ENCODE assay signal across 1 cellular context in genomic region chr2:136217990-136218389, GRCh38.
TF ChIP-seq lines count a peak whose summit lies in the region.

No MANE protein-coding gene starts in this region.

TF ChIP-seq in GM12878, 131 proteins besides CTCF, POLR2A, EP300 and RAD21 (continued from another document and continues in another):
- no peak for TF ChIP-seq BRCA1 (IDR thresholded peaks at IDR 0.05; ENCODE audit: low read depth, low read length)
- TF ChIP-seq ZBTB33 (IDR thresholded peaks at IDR 0.05) = no peak
- TF ChIP-seq ZNF384 (IDR thresholded peaks at IDR 0.05; ENCODE audit: borderline replicate concordance, low read depth, low read length) = no peak
- TF ChIP-seq STAT3 (IDR thresholded peaks at IDR 0.05; ENCODE audit: low read depth, low read length) = no peak
- no peak for TF ChIP-seq USF2 (IDR thresholded peaks at IDR 0.05; ENCODE audit: borderline replicate concordance, low read depth, low read length)
- TF ChIP-seq RBBP5 (conservative IDR thresholded peaks at IDR 0.05) = no peak
- no peak for TF ChIP-seq KDM1A (IDR thresholded peaks at IDR 0.05; ENCODE audit: borderline replicate concordance)
- no peak for TF ChIP-seq SREBF1 (IDR thresholded peaks at IDR 0.05; ENCODE audit: low read length)
- no peak for TF ChIP-seq REST (IDR thresholded peaks at IDR 0.05; ENCODE audit: low read depth, low read length)
- TF ChIP-seq MYB (IDR thresholded peaks at IDR 0.05; ENCODE audit: borderline replicate concordance, low read depth, low read length) = no peak
- no peak for TF ChIP-seq MEF2A (IDR thresholded peaks at IDR 0.05; ENCODE audit: insufficient read depth, low read depth, low read length)
- no peak for TF ChIP-seq HDAC2 (IDR thresholded peaks at IDR 0.05)
- no peak for TF ChIP-seq E2F8 (IDR thresholded peaks at IDR 0.05; ENCODE audit: low read depth, partially characterized antibody)
- TF ChIP-seq POLR2AphosphoS2 (IDR thresholded peaks at IDR 0.05; ENCODE audit: low read depth, low read length) = no peak
- no peak for TF ChIP-seq IRF3 (IDR thresholded peaks at IDR 0.05)
- TF ChIP-seq PBX3 (IDR thresholded peaks at IDR 0.05; ENCODE audit: insufficient replicate concordance, low read depth, low read length) = no peak
- TF ChIP-seq ZSCAN29 (IDR thresholded peaks at IDR 0.05) = no peak
- no peak for TF ChIP-seq ZNF217 (IDR thresholded peaks at IDR 0.05)
- TF ChIP-seq ATF3 (IDR thresholded peaks at IDR 0.05; ENCODE audit: borderline replicate concordance, extremely low read depth, low read depth, low read length) = no peak
- TF ChIP-seq IKZF1 (conservative IDR thresholded peaks at IDR 0.05) = peak; percentile 68
- no peak for TF ChIP-seq MLLT1 (IDR thresholded peaks at IDR 0.05)
- TF ChIP-seq TCF12 (IDR thresholded peaks at IDR 0.05; ENCODE audit: low read depth, low read length) = no peak
- TF ChIP-seq CHD2 (IDR thresholded peaks at IDR 0.05; ENCODE audit: borderline replicate concordance, low read depth, low read length) = no peak
- no peak for TF ChIP-seq SMARCA5 (IDR thresholded peaks at IDR 0.05)
- TF ChIP-seq PRDM15 (CRISPR knock-in tag; IDR thresholded peaks at IDR 0.05) = no peak
- TF ChIP-seq SKIL (IDR thresholded peaks at IDR 0.05; ENCODE audit: low read depth, poor library complexity, severe bottlenecking) = peak; percentile 29
- no peak for TF ChIP-seq CHD4 (IDR thresholded peaks at IDR 0.05)
- TF ChIP-seq TCF7 (IDR thresholded peaks at IDR 0.05; ENCODE audit: borderline replicate concordance) = no peak
- no peak for TF ChIP-seq NFXL1 (IDR thresholded peaks at IDR 0.05; ENCODE audit: borderline replicate concordance)
- no peak for TF ChIP-seq CHD1 (IDR thresholded peaks at IDR 0.05; ENCODE audit: low read depth, low read length)
- TF ChIP-seq PAX5 (IDR thresholded peaks at IDR 0.05; ENCODE audit: borderline replicate concordance, low read depth, low read length) = no peak
- TF ChIP-seq KLF5 (IDR thresholded peaks at IDR 0.05; ENCODE audit: partially characterized antibody) = no peak
- TF ChIP-seq GABPA (IDR thresholded peaks at IDR 0.05; ENCODE audit: low read depth) = no peak
